Comparison of ENCODE assay signal across 6 cellular contexts in the genomic region with DNA sequence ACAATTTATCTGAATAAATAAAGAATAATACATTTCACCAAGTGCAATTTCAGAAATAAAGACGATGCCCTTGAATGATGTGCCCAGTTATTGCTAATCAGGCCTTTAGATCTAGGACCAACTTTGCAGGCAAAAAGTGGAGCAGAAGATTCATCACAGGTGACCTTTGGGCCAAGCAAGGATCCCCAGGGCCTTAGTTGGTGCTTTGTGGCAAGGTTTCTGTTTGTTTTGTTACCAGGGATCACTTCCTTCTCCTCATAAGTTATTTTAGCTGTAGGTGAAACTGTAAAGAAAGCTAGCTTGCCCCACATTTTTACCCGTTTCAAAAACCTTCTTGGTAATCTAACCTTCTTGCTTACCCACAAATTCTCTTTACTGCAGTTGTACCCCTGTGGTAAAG.
"Had no signal": no experiment of that assay in that cellular context is flagged by ENCODE, and none has a peak within 500 bp of the region (broad histone marks: within the 10 kb centered on the region; RNA-seq: fewer than 3 reads in every experiment).

No MANE protein-coding gene starts in this region.

- H3K36me3 Mint-ChIP-seq: IgD-negative memory B cell had no signal

- H3K4me3 ChIP-seq: K562 had no signal

- H3K4me1 Mint-ChIP-seq: IgD-negative memory B cell had no signal

- H3K27ac ChIP-seq: HL-60 had no signal

- H3K27ac Mint-ChIP-seq: IgD-negative memory B cell had no signal

- ATAC-seq: HepG2, K562 had no signal

- H3K27me3 Mint-ChIP-seq: IgD-negative memory B cell had no signal

- H3K4me3 Mint-ChIP-seq: IgD-negative memory B cell had no signal

- DNase-seq: IMR-90, KBM-7 had no signal
